ENCODE assay signal across 1 cellular context in the genomic region with DNA sequence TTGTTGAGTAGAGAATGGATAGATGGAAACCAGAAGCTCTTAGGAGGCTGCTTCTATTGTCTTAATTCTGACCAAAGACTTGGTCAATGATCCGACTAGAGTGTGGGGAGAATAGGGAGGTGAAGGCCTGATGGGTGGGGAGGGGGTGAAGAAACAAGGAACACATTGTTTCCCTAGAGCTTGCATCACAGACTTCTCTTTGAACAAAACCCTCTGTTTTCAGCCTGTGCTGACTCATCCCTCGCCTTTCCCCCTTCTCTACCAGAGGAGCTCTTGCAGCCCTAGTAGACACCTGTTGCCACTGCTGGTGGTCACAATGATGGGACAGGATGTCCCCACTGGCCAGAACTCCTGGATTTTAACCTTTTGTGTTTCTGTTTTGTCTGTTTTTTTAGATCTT.
TF ChIP-seq lines count a peak whose summit lies in the region.

No MANE protein-coding gene starts in this region.

TF ChIP-seq in HepG2, 621 proteins besides CTCF, POLR2A, EP300 and RAD21 (continues in another document):
- TF ChIP-seq POLR2G (IDR thresholded peaks at IDR 0.05; ENCODE audit: low read depth, low read length) (peak; percentile 66), SOX13 (IDR thresholded peaks at IDR 0.05) (peak; percentile 96), SOX13 (CRISPR knock-in tag; conservative IDR thresholded peaks at IDR 0.05 in 1 of 2, IDR thresholded peaks at IDR 0.05 in 1 of 2) (peak in 1 of 2 experiments; percentile 99; a peak in 2 of 4 replicates), ETV5 (CRISPR knock-in tag; IDR thresholded peaks at IDR 0.05; ENCODE audit: borderline replicate concordance) (peak; percentile 38; the same call in 1 of the 2 replicates), SRSF1 (optimal IDR thresholded peaks at IDR 0.05; ENCODE audit: low read depth, low read length) (no peak), FOXA3 (CRISPR knock-in tag; IDR thresholded peaks at IDR 0.05) (peak; percentile 58), MIXL1 (CRISPR knock-in tag; IDR thresholded peaks at IDR 0.05) (no peak), MAFK (conservative IDR thresholded peaks at IDR 0.05 in 1 of 2, IDR thresholded peaks at IDR 0.05 in 1 of 2; ENCODE audit: low read length in 2 of 2) (peak; percentile 52 to 79), SP140L (CRISPR knock-in tag; IDR thresholded peaks at IDR 0.05; ENCODE audit: borderline replicate concordance) (no peak), NCOA2 (CRISPR knock-in tag; IDR thresholded peaks at IDR 0.05) (peak; percentile 83), FOSL2 (CRISPR knock-in tag; IDR thresholded peaks at IDR 0.05) (peak; percentile 98), BCL6 (CRISPR knock-in tag; IDR thresholded peaks at IDR 0.05) (0 out of 2 replicates have a peak, but pooled peaks have one; percentile 43), RCOR2 (CRISPR knock-in tag; IDR thresholded peaks at IDR 0.05) (peak; percentile 25; the same call in 1 of the 2 replicates), BRCA1 (CRISPR knock-in tag; IDR thresholded peaks at IDR 0.05) (no peak), ZNF816 (CRISPR knock-in tag; IDR thresholded peaks at IDR 0.05; ENCODE audit: borderline replicate concordance) (peak; percentile 90; the same call in 1 of the 2 replicates), SALL1 (CRISPR knock-in tag; IDR thresholded peaks at IDR 0.05) (peak; percentile 54; the same call in 1 of the 2 replicates), ESRRA (CRISPR knock-in tag; IDR thresholded peaks at IDR 0.05; ENCODE audit: low read depth) (no peak), ZSCAN22 (CRISPR knock-in tag; IDR thresholded peaks at IDR 0.05) (no peak), HMG20A (CRISPR knock-in tag; IDR thresholded peaks at IDR 0.05; ENCODE audit: borderline replicate concordance) (peak; percentile 73; the same call in 1 of the 2 replicates), HNF4A (CRISPR knock-in tag; IDR thresholded peaks at IDR 0.05) (peak; percentile 36), ZMYM4 (CRISPR knock-in tag; IDR thresholded peaks at IDR 0.05) (peak; percentile 31; the same call in 1 of the 2 replicates), ZEB1 (IDR thresholded peaks at IDR 0.05; ENCODE audit: insufficient replicate concordance, low read depth) (peak; percentile 69), ZFP62 (CRISPR knock-in tag; IDR thresholded peaks at IDR 0.05) (no peak), ARNTL (CRISPR knock-in tag; IDR thresholded peaks at IDR 0.05) (no peak), CBX5 (CRISPR knock-in tag; IDR thresholded peaks at IDR 0.05; ENCODE audit: borderline replicate concordance) (peak; percentile 49; the same call in 1 of the 2 replicates), IRX3 (CRISPR knock-in tag; IDR thresholded peaks at IDR 0.05; ENCODE audit: borderline replicate concordance, low read depth) (no peak), YY1 (IDR thresholded peaks at IDR 0.05; ENCODE audit: insufficient read depth, insufficient replicate concordance, low read depth, low read length) (no peak), MYNN (CRISPR knock-in tag; IDR thresholded peaks at IDR 0.05; ENCODE audit: low read depth) (no peak), ZNF292 (CRISPR knock-in tag; IDR thresholded peaks at IDR 0.05; ENCODE audit: borderline replicate concordance, low read depth) (peak; percentile 66; the same call in 1 of the 2 replicates), HDAC1 (CRISPR knock-in tag; IDR thresholded peaks at IDR 0.05) (no peak; the same call in 1 of the 2 replicates), MED8 (CRISPR knock-in tag; IDR thresholded peaks at IDR 0.05; ENCODE audit: insufficient replicate concordance) (no peak), SOX5 (CRISPR knock-in tag; IDR thresholded peaks at IDR 0.05; ENCODE audit: borderline replicate concordance) (peak; percentile 98)
- TF ChIP-seq, protein P1, sequence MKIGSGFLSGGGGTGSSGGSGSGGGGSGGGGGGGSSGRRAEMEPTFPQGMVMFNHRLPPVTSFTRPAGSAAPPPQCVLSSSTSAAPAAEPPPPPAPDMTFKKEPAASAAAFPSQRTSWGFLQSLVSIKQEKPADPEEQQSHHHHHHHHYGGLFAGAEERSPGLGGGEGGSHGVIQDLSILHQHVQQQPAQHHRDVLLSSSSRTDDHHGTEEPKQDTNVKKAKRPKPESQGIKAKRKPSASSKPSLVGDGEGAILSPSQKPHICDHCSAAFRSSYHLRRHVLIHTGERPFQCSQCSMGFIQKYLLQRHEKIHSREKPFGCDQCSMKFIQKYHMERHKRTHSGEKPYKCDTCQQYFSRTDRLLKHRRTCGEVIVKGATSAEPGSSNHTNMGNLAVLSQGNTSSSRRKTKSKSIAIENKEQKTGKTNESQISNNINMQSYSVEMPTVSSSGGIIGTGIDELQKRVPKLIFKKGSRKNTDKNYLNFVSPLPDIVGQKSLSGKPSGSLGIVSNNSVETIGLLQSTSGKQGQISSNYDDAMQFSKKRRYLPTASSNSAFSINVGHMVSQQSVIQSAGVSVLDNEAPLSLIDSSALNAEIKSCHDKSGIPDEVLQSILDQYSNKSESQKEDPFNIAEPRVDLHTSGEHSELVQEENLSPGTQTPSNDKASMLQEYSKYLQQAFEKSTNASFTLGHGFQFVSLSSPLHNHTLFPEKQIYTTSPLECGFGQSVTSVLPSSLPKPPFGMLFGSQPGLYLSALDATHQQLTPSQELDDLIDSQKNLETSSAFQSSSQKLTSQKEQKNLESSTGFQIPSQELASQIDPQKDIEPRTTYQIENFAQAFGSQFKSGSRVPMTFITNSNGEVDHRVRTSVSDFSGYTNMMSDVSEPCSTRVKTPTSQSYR (CRISPR knock-in tag; IDR thresholded peaks at IDR 0.05; ENCODE audit: borderline replicate concordance): no peak
- TF ChIP-seq, protein P2, sequence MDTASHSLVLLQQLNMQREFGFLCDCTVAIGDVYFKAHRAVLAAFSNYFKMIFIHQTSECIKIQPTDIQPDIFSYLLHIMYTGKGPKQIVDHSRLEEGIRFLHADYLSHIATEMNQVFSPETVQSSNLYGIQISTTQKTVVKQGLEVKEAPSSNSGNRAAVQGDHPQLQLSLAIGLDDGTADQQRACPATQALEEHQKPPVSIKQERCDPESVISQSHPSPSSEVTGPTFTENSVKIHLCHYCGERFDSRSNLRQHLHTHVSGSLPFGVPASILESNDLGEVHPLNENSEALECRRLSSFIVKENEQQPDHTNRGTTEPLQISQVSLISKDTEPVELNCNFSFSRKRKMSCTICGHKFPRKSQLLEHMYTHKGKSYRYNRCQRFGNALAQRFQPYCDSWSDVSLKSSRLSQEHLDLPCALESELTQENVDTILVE (CRISPR knock-in tag; IDR thresholded peaks at IDR 0.05): peak; percentile 60; the same call in 1 of the 2 replicates
- TF ChIP-seq, protein P3, sequence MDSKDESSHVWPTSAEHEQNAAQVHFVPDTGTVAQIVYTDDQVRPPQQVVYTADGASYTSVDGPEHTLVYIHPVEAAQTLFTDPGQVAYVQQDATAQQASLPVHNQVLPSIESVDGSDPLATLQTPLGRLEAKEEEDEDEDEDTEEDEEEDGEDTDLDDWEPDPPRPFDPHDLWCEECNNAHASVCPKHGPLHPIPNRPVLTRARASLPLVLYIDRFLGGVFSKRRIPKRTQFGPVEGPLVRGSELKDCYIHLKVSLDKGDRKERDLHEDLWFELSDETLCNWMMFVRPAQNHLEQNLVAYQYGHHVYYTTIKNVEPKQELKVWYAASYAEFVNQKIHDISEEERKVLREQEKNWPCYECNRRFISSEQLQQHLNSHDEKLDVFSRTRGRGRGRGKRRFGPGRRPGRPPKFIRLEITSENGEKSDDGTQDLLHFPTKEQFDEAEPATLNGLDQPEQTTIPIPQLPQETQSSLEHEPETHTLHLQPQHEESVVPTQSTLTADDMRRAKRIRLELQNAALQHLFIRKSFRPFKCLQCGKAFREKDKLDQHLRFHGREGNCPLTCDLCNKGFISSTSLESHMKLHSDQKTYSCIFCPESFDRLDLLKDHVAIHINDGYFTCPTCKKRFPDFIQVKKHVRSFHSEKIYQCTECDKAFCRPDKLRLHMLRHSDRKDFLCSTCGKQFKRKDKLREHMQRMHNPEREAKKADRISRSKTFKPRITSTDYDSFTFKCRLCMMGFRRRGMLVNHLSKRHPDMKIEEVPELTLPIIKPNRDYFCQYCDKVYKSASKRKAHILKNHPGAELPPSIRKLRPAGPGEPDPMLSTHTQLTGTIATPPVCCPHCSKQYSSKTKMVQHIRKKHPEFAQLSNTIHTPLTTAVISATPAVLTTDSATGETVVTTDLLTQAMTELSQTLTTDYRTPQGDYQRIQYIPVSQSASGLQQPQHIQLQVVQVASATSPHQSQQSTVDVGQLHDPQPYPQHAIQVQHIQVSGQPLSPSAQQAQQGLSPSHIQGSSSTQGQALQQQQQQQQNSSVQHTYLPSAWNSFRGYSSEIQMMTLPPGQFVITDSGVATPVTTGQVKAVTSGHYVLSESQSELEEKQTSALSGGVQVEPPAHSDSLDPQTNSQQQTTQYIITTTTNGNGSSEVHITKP (CRISPR knock-in tag; IDR thresholded peaks at IDR 0.05; ENCODE audit: low read depth): 0 out of 2 replicates have a peak, but pooled peaks have one; percentile 45
- TF ChIP-seq, protein P4, sequence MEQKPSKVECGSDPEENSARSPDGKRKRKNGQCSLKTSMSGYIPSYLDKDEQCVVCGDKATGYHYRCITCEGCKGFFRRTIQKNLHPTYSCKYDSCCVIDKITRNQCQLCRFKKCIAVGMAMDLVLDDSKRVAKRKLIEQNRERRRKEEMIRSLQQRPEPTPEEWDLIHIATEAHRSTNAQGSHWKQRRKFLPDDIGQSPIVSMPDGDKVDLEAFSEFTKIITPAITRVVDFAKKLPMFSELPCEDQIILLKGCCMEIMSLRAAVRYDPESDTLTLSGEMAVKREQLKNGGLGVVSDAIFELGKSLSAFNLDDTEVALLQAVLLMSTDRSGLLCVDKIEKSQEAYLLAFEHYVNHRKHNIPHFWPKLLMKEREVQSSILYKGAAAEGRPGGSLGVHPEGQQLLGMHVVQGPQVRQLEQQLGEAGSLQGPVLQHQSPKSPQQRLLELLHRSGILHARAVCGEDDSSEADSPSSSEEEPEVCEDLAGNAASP (CRISPR knock-in tag; IDR thresholded peaks at IDR 0.05; ENCODE audit: borderline replicate concordance): peak; percentile 29; the same call in 1 of the 2 replicates
- TF ChIP-seq, protein P5, sequence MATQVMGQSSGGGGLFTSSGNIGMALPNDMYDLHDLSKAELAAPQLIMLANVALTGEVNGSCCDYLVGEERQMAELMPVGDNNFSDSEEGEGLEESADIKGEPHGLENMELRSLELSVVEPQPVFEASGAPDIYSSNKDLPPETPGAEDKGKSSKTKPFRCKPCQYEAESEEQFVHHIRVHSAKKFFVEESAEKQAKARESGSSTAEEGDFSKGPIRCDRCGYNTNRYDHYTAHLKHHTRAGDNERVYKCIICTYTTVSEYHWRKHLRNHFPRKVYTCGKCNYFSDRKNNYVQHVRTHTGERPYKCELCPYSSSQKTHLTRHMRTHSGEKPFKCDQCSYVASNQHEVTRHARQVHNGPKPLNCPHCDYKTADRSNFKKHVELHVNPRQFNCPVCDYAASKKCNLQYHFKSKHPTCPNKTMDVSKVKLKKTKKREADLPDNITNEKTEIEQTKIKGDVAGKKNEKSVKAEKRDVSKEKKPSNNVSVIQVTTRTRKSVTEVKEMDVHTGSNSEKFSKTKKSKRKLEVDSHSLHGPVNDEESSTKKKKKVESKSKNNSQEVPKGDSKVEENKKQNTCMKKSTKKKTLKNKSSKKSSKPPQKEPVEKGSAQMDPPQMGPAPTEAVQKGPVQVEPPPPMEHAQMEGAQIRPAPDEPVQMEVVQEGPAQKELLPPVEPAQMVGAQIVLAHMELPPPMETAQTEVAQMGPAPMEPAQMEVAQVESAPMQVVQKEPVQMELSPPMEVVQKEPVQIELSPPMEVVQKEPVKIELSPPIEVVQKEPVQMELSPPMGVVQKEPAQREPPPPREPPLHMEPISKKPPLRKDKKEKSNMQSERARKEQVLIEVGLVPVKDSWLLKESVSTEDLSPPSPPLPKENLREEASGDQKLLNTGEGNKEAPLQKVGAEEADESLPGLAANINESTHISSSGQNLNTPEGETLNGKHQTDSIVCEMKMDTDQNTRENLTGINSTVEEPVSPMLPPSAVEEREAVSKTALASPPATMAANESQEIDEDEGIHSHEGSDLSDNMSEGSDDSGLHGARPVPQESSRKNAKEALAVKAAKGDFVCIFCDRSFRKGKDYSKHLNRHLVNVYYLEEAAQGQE (IDR thresholded peaks at IDR 0.05; ENCODE audit: borderline replicate concordance in 1 of 2, low read depth in 1 of 2, low read length in 2 of 2): peak in 1 of 2 experiments; percentile 7; a peak in 1 of 4 replicates
- TF ChIP-seq, protein P6, sequence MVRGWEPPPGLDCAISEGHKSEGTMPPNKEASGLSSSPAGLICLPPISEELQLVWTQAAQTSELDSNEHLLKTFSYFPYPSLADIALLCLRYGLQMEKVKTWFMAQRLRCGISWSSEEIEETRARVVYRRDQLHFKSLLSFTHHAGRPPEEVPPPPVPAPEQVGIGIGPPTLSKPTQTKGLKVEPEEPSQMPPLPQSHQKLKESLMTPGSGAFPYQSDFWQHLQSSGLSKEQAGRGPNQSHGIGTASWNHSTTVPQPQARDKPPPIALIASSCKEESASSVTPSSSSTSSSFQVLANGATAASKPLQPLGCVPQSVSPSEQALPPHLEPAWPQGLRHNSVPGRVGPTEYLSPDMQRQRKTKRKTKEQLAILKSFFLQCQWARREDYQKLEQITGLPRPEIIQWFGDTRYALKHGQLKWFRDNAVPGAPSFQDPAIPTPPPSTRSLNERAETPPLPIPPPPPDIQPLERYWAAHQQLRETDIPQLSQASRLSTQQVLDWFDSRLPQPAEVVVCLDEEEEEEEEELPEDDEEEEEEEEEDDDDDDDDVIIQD (CRISPR knock-in tag; IDR thresholded peaks at IDR 0.05; ENCODE audit: low read depth): 0 out of 2 replicates have a peak, but pooled peaks have one; percentile 11
- TF ChIP-seq, protein P7, sequence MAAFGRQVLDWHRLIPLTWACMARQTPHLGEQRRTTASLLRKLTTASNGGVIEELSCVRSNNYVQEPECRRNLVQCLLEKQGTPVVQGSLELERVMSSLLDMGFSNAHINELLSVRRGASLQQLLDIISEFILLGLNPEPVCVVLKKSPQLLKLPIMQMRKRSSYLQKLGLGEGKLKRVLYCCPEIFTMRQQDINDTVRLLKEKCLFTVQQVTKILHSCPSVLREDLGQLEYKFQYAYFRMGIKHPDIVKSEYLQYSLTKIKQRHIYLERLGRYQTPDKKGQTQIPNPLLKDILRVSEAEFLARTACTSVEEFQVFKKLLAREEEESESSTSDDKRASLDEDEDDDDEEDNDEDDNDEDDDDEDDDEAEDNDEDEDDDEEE (CRISPR knock-in tag; IDR thresholded peaks at IDR 0.05): no peak
- TF ChIP-seq, protein P8, sequence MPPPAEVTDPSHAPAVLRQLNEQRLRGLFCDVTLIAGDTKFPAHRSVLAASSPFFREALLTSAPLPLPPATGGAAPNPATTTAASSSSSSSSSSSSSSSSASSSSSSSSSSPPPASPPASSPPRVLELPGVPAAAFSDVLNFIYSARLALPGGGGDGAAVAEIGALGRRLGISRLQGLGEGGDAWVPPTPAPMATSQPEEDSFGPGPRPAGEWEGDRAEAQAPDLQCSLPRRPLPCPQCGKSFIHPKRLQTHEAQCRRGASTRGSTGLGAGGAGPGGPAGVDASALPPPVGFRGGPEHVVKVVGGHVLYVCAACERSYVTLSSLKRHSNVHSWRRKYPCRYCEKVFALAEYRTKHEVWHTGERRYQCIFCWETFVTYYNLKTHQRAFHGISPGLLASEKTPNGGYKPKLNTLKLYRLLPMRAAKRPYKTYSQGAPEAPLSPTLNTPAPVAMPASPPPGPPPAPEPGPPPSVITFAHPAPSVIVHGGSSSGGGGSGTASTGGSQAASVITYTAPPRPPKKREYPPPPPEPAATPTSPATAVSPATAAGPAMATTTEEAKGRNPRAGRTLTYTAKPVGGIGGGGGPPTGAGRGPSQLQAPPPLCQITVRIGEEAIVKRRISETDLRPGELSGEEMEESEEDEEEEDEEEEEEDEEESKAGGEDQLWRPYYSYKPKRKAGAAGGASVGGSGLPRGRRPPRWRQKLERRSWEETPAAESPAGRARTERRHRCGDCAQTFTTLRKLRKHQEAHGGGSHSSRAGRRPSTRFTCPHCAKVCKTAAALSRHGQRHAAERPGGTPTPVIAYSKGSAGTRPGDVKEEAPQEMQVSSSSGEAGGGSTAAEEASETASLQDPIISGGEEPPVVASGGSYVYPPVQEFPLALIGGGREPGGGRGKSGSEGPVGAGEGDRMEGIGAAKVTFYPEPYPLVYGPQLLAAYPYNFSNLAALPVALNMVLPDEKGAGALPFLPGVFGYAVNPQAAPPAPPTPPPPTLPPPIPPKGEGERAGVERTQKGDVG (CRISPR knock-in tag; IDR thresholded peaks at IDR 0.05; ENCODE audit: borderline replicate concordance): no peak
